In the genomic region with DNA sequence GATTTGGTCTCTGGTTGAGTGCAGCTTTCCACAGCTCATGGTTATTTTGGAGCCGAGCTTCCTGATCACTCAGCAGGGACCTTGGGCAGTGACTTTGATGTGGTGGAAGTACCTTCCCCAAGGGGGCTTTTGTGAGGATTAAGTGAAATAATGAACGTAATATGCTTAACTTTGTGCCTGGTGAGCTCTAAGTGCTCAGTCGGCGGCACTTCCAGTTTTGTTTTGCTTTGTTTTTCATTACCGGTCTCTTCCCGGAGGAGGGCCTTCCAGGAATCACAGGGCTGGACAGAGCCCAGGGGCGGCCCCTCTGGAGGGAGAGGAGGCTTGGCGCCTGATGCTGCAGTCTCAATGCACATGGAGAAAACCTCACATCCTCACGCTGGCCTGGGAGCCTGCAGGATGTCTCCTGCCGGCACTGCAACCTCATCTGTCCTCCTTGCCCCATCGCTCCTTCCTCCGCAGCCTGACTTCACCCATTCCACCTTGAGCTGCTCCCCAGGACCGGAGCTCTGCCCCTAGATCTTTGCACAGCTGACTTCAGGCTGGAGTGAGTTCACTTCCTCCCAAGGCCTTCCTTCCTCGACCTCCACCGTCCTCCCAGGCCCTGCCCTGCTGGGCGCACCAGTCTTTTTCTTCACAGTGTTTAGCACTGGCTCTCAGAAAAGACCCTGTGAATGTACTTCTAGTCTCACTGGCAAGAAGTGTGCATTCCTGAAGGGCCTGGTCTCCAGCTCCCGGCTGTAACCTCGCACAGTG, we compare ENCODE assay signal across 8 cellular contexts. TPM values are rescaled to one million over a fixed set of nuclear protein-coding genes. Genes with fewer than 3 reads are reported as not detected.
DNase-seq lines count a peak whose midpoint lies in the region; ATAC-seq lines count a peak whose summit lies in the region.

No MANE protein-coding gene starts in this region.

- H3K9ac ChIP-seq in neuronal stem cell (ENCODE audit: low read depth, low read length, poor library complexity), result peak overlapping the region; percentile 38

- H2AFZ ChIP-seq in neuronal stem cell (ENCODE audit: low read length), result peak overlapping the region; percentile 98

- DNase-seq in activated CD4-positive, alpha-beta T cell treated with anti-CD3 and anti-CD28 coated beads for 48 hours, result peak; percentile 39
- no peak for DNase-seq in activated CD4-positive, alpha-beta T cell treated with anti-CD3 and anti-CD28 coated beads for 1 hour
- DNase-seq in activated T-cell treated with anti-CD3 and anti-CD28 coated beads, Interleukin-2, amount 50 U/mL, for 48 hours, result peak; percentile 57 to 58
- DNase-seq in globus pallidus (ENCODE audit: low spot score) (peak; percentile 47), neuronal stem cell (ENCODE audit: low spot score) (peak; percentile 29)
- DNase-seq in activated CD4-positive, alpha-beta T cell treated with anti-CD3 and anti-CD28 coated beads, Interleukin-2, amount 50 U/mL, for 1 hour, result no peak

- peaks cover 2 to 30% (median 25%) of the 10 kb centered on the region in 3 experiments for H3K27me3 ChIP-seq in neuronal stem cell (ENCODE audit: control insufficient read depth in 3 of 3, insufficient read depth in 3 of 3, low read depth in 1 of 3, low read length in 3 of 3)

- no peak overlapping the region for H3K14ac ChIP-seq in neuronal stem cell (ENCODE audit: low read length)

- no peak overlapping the region for H2BK120ac ChIP-seq in neuronal stem cell (ENCODE audit: low read depth, low read length)

- no peak overlapping the region for H4K91ac ChIP-seq in neuronal stem cell (ENCODE audit: low read depth, low read length, poor library complexity)

- H3K36me3 ChIP-seq in neuronal stem cell (replicated peaks in 1 of 2; ENCODE audit: control insufficient read depth in 2 of 2, insufficient read depth in 2 of 2, low read length in 2 of 2), result no peaks in the 10 kb centered on the region

- no peak overlapping the region for H2BK12ac ChIP-seq in neuronal stem cell (ENCODE audit: low read length)

- H3K79me1 ChIP-seq in neuronal stem cell (ENCODE audit: low read depth, low read length), result no peaks in the 10 kb centered on the region

- H3K18ac ChIP-seq in neuronal stem cell (ENCODE audit: low read length), result no peak overlapping the region

- WGBS in neuronal stem cell (ENCODE audit: extremely low coverage in 2 of 2, insufficient read length in 2 of 2, insufficient replicate concordance in 1 of 2), 2 donors, result no CpG with 5 or more reads among the region's 18 CpGs

- H2BK5ac ChIP-seq in neuronal stem cell (ENCODE audit: low read length), result no peak overlapping the region

- peak overlapping the region; percentile 56 for H3K23ac ChIP-seq in neuronal stem cell (ENCODE audit: low read depth, low read length, poor library complexity)

- H3K4me1 ChIP-seq in neuronal stem cell (ENCODE audit: control insufficient read depth in 2 of 2, insufficient read depth in 1 of 2, low read depth in 1 of 2, low read length in 2 of 2), result peaks cover 12 to 13% of the 10 kb centered on the region in 2 donors

- ATAC-seq in HG03139 (IDR thresholded peaks at IDR 0.05; ENCODE audit: unreplicated experiment) (no peak), GM21526 (IDR thresholded peaks at IDR 0.05; ENCODE audit: low FRiP score, unreplicated experiment) (no peak)

- no peak overlapping the region for H3K27ac ChIP-seq in neuronal stem cell (replicated peaks; ENCODE audit: low read length)

- H3K4me3 ChIP-seq in neuronal stem cell (ENCODE audit: low read length in 2 of 2), result peak overlapping the region; percentile 17 to 63

- H3K4ac ChIP-seq in neuronal stem cell (ENCODE audit: low read length), result no peak overlapping the region

- peak overlapping the region; percentile 96 for H3K4me2 ChIP-seq in neuronal stem cell (ENCODE audit: insufficient read depth, low read length, poor library complexity, severe bottlenecking)

- no peak overlapping the region for H4K8ac ChIP-seq in neuronal stem cell (ENCODE audit: low read depth, low read length)

- no peak overlapping the region for H2AK5ac ChIP-seq in neuronal stem cell (ENCODE audit: low read depth, low read length)

- H3K9me3 ChIP-seq in neuronal stem cell (replicated peaks in 1 of 2; ENCODE audit: control insufficient read depth in 2 of 2, insufficient read depth in 1 of 2, low read depth in 1 of 2, low read length in 2 of 2), result no peaks in the 10 kb centered on the region

- H2BK15ac ChIP-seq in neuronal stem cell (ENCODE audit: low read length), result no peak overlapping the region

RNA-seq across cellular contexts. Expression of a gene that starts 1.6 kb away (rescaled TPM):
- polyA plus RNA-seq in neuronal stem cell (2013, experiment 1 of 2), result 1.0 TPM
- 0.96 TPM for polyA plus RNA-seq in neuronal stem cell (2013, experiment 2 of 2)

RNA-seq across cellular contexts. Expression of a gene that starts 48.2 kb away (rescaled TPM):
- 20.8 TPM for polyA plus RNA-seq in neuronal stem cell (2013, experiment 1 of 2)
- polyA plus RNA-seq in neuronal stem cell (2013, experiment 2 of 2), result 20.7 TPM

Comparison
In these comparisons a context has a peak if more than half of its experiments do, and no peak if none do; other contexts are left out.
1. DNase-seq: peak in activated CD4-positive, alpha-beta T cell treated with anti-CD3 and anti-CD28 coated beads for 48 hours (single experiment), activated T-cell treated with anti-CD3 and anti-CD28 coated beads, Interleukin-2, amount 50 U/mL, for 48 hours (2 of 2), globus pallidus (single experiment) and neuronal stem cell (single experiment); none in activated CD4-positive, alpha-beta T cell treated with anti-CD3 and anti-CD28 coated beads for 1 hour (single experiment) and activated CD4-positive, alpha-beta T cell treated with anti-CD3 and anti-CD28 coated beads, Interleukin-2, amount 50 U/mL, for 1 hour (single experiment).